ENCODE assay signal across 14 cellular contexts in the genomic region with DNA sequence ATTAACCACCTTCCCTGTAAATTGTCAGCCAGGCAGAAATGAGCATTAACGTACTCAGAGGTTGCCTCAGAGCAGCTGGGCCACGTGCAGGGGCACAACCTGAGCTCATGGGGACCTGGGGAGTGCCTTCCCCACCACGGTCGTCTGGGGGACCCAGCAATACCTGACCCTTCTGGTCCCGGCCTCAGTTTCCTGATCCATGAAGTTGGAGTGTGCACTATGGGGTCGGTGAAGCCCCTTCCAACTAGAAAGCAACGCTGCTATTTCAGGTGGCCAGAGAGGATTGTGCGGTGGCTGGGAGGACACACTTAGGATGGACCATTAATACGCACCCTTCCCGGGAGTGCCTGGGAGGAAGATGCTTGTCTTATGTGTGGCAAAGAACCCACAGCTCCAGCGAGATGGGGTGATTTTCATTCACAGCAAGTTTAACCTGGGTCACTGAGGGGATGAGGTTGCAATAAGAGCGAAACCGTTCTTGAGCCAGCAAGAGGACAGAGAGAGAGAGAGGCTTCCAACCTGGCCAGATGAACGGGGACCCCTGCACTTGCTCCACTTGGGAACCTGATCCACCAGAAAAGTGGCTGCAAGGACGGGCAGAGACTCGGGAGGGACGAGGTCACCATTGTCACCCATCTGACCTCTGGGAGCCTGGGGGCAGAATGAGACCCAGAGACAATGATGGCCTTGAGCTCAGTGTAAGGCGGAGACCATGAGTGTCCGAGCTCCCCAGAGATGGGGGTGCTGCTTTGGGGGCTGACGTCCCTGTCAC. TPM values are rescaled to one million over a fixed set of nuclear protein-coding genes. Genes with fewer than 3 reads are reported as not detected.
DNase-seq lines count a peak whose midpoint lies in the region; ATAC-seq and TF ChIP-seq lines count a peak whose summit lies in the region.
"Had no signal": no experiment of that assay in that cellular context is flagged by ENCODE, and none has a peak within 500 bp of the region (broad histone marks: within the 10 kb centered on the region; RNA-seq: fewer than 3 reads in every experiment).

No MANE protein-coding gene starts in this region.

- H3K4me1 Mint-ChIP-seq in activated T-cell treated with anti-CD3 and anti-CD28 coated beads, Interleukin-2, amount 50 U/mL, for 24 hours (ENCODE audit: low read depth) = no peaks in the 10 kb centered on the region
- peaks cover 6% of the 10 kb centered on the region for H3K4me1 Mint-ChIP-seq in neural crest cell
- H3K4me1 Mint-ChIP-seq: CD8-positive, alpha-beta memory T cell had no signal

- H3K27ac ChIP-seq in colonic mucosa = no peak overlapping the region

- H3K4me3 ChIP-seq in colonic mucosa = no peak overlapping the region
- H3K4me3 ChIP-seq: A549 had no signal

- peaks cover 12% of the 10 kb centered on the region for H3K27me3 Mint-ChIP-seq in activated T-cell treated with anti-CD3 and anti-CD28 coated beads, Interleukin-2, amount 50 U/mL, for 24 hours
- no peaks in the 10 kb centered on the region for H3K27me3 Mint-ChIP-seq in neural crest cell (ENCODE audit: low read depth)

- H3K27ac Mint-ChIP-seq in activated T-cell treated with anti-CD3 and anti-CD28 coated beads, Interleukin-2, amount 50 U/mL, for 24 hours = peak overlapping the region; percentile 9
- H3K27ac Mint-ChIP-seq in neural crest cell (ENCODE audit: unreplicated experiment) = peak overlapping the region; percentile 67
- H3K27ac Mint-ChIP-seq: CD8-positive, alpha-beta memory T cell; H9 had no signal

- no peaks in the 10 kb centered on the region for H3K9me3 ChIP-seq in colonic mucosa
- H3K9me3 ChIP-seq: A549, Caco-2 had no signal

- TF ChIP-seq CTCF in colonic mucosa (IDR thresholded peaks at IDR 0.05) (no peak), neural crest cell (conservative IDR thresholded peaks at IDR 0.05) (no peak)

- no peaks in the 10 kb centered on the region for H3K27me3 ChIP-seq in colonic mucosa

- no peaks in the 10 kb centered on the region for H3K36me3 ChIP-seq in colonic mucosa

- DNase-seq in activated T-cell treated with anti-CD3 and anti-CD28 coated beads, Interleukin-2, amount 50 U/mL, for 24 hours = no peak
- no peak for DNase-seq in activated T-cell treated with anti-CD3 and anti-CD28 coated beads for 4 hours
- peak; percentile 14 for DNase-seq in colonic mucosa
- no peak for DNase-seq in neural crest cell (ENCODE audit: low read depth, low spot score)
- no peak for DNase-seq in SHP77 (lab: John Stamatoyannopoulos, UW)
- no peak for DNase-seq in middle frontal gyrus (ENCODE audit: extremely low spot score, low spot score)
- DNase-seq: Caco-2; CD8-positive, alpha-beta memory T cell; DND-41; GDM1; GOT3; H9 had no signal

- no peaks in the 10 kb centered on the region for H3K9me3 Mint-ChIP-seq in activated T-cell treated with anti-CD3 and anti-CD28 coated beads, Interleukin-2, amount 50 U/mL, for 24 hours
- H3K9me3 Mint-ChIP-seq in neural crest cell = no peaks in the 10 kb centered on the region
- H3K9me3 Mint-ChIP-seq: CD8-positive, alpha-beta memory T cell; H9 had no signal

- ATAC-seq in GM19395 (IDR thresholded peaks at IDR 0.05; ENCODE audit: unreplicated experiment) = no peak
- ATAC-seq: A549 had no signal

- H3K9ac ChIP-seq in colonic mucosa (ENCODE audit: low read depth in 2 of 2, low read length in 2 of 2) = no peak overlapping the region

- no peaks in the 10 kb centered on the region for H3K36me3 Mint-ChIP-seq in activated T-cell treated with anti-CD3 and anti-CD28 coated beads, Interleukin-2, amount 50 U/mL, for 24 hours (ENCODE audit: low read depth)
- H3K36me3 Mint-ChIP-seq in neural crest cell (ENCODE audit: low read depth) = no peaks in the 10 kb centered on the region

- peaks cover 3% of the 10 kb centered on the region for H3K4me1 ChIP-seq in colonic mucosa
- H3K4me1 ChIP-seq: Caco-2 had no signal

- intact Hi-C loops in colonic mucosa (cut with DNase I) = no loop called here

- no peak overlapping the region for H3K4me3 Mint-ChIP-seq in activated T-cell treated with anti-CD3 and anti-CD28 coated beads, Interleukin-2, amount 50 U/mL, for 24 hours
- H3K4me3 Mint-ChIP-seq in neural crest cell = no peak overlapping the region
- H3K4me3 Mint-ChIP-seq: CD8-positive, alpha-beta memory T cell; H9 had no signal

RNA-seq across cellular contexts. Expression of a gene that starts 36.2 kb away (rescaled TPM):
- total RNA-seq in colonic mucosa = 10 to 100 TPM; 25.6 to 34.0 TPM
- total RNA-seq in neural crest cell = 0.96 and 1.5 TPM in 2 replicates

RNA-seq across cellular contexts. Expression of a gene that starts 55.6 kb away (rescaled TPM):
- total RNA-seq in colonic mucosa (not detected), neural crest cell (not detected in 2 replicates)
- total RNA-seq: Caco-2; CD8-positive, alpha-beta memory T cell; H9 had no signal

Comparison
In these comparisons a context has a peak if more than half of its experiments do, and no peak if none do; other contexts are left out.
1. RNA of a gene that starts 36.2 kb away (total RNA-seq): 25.6 to 34.0 TPM in colonic mucosa; 0.96 to 1.5 TPM in neural crest cell; every median in the first group is over 10 times any median in the second.